Comparison of ENCODE assay signal across 21 cellular contexts in genomic region chr11:19817265-19817851, GRCh38.
A peak's percentile ranks its signal among the peaks of the same experiment; 100 is the strongest.
DNase-seq lines count a peak whose midpoint lies in the region; ATAC-seq and TF ChIP-seq lines count a peak whose summit lies in the region.
"Had no signal": no experiment of that assay in that cellular context is flagged by ENCODE, and none has a peak within 500 bp of the region (broad histone marks: within the 10 kb centered on the region; RNA-seq: fewer than 3 reads in every experiment).

No MANE protein-coding gene starts in this region.

- no peaks in the 10 kb centered on the region for H3K9me3 Mint-ChIP-seq in activated CD4-positive, alpha-beta T cell treated with anti-CD3 and anti-CD28 coated beads, Interleukin-2, amount 10 ng/mL, durations not matched to agents 7 days and 5 days

- ATAC-seq in thoracic aorta (ENCODE audit: insufficient number of reproducible peaks, low FRiP score, low read depth) (no peak), gastroesophageal sphincter (no peak)
- ATAC-seq: activated CD8-positive, alpha-beta memory T cell treated with anti-CD3 and anti-CD28 coated beads, Interleukin-2, amount 10 ng/mL, durations not matched to agents 7 days and 5 days had no signal

- POLR2A ChIA-PET in activated CD4-positive, alpha-beta T cell treated with anti-CD3 and anti-CD28 coated beads, Interleukin-2, amount 10 ng/mL, durations not matched to agents 7 days and 5 days (lab: Charles Lee), result no interaction called here

- peak overlapping the region; percentile 77 for H3K9ac ChIP-seq in iPS-20b (ENCODE audit: low read depth, low read length)

- H3K27me3 ChIP-seq in iPS-20b (ENCODE audit: insufficient read depth, low read length) (no peaks in the 10 kb centered on the region), thoracic aorta (replicated peaks; ENCODE audit: insufficient read depth) (no peaks in the 10 kb centered on the region), gastroesophageal sphincter (no peaks in the 10 kb centered on the region)

- H3K4me3 ChIP-seq in iPS-20b (ENCODE audit: low read length) (peak overlapping the region; percentile 56), thoracic aorta (no peak overlapping the region), gastroesophageal sphincter (no peak overlapping the region)
- H3K4me3 ChIP-seq: HAP-1 had no signal

- H3K36me3 ChIP-seq in iPS-20b (ENCODE audit: insufficient read depth, low read depth, low read length) (peaks cover 18% of the 10 kb centered on the region; the same call in 1 of the 2 replicates), thoracic aorta (no peaks in the 10 kb centered on the region), gastroesophageal sphincter (no peaks in the 10 kb centered on the region)
- H3K36me3 ChIP-seq: HAP-1 had no signal

- peaks cover 6% of the 10 kb centered on the region for H3K27me3 Mint-ChIP-seq in activated CD4-positive, alpha-beta T cell treated with anti-CD3 and anti-CD28 coated beads, Interleukin-2, amount 10 ng/mL, durations not matched to agents 7 days and 5 days
- H3K27me3 Mint-ChIP-seq: activated CD8-positive, alpha-beta memory T cell treated with anti-CD3 and anti-CD28 coated beads, Interleukin-2, amount 10 ng/mL, durations not matched to agents 7 days and 5 days had no signal

- TF ChIP-seq CTCF in thoracic aorta (IDR thresholded peaks at IDR 0.05) (no peak), gastroesophageal sphincter (IDR thresholded peaks at IDR 0.05) (no peak)

- H3K27ac Mint-ChIP-seq in activated CD4-positive, alpha-beta T cell treated with anti-CD3 and anti-CD28 coated beads, Interleukin-2, amount 10 ng/mL, durations not matched to agents 7 days and 5 days, result no peak overlapping the region
- H3K27ac Mint-ChIP-seq: activated CD8-positive, alpha-beta memory T cell treated with anti-CD3 and anti-CD28 coated beads, Interleukin-2, amount 10 ng/mL, durations not matched to agents 7 days and 5 days had no signal

- CTCF ChIA-PET in activated CD4-positive, alpha-beta T cell treated with anti-CD3 and anti-CD28 coated beads, Interleukin-2, amount 10 ng/mL, durations not matched to agents 7 days and 5 days (lab: Charles Lee), result no interaction called here

- 82 to 84% methylated on average over 4 to 6 of the region's 6 CpGs for WGBS in gastroesophageal sphincter (ENCODE audit: low coverage in 1 of 2), 2 donors

- H3K4me1 Mint-ChIP-seq in activated CD4-positive, alpha-beta T cell treated with anti-CD3 and anti-CD28 coated beads, Interleukin-2, amount 10 ng/mL, durations not matched to agents 7 days and 5 days, result no peaks in the 10 kb centered on the region
- H3K4me1 Mint-ChIP-seq: activated CD8-positive, alpha-beta memory T cell treated with anti-CD3 and anti-CD28 coated beads, Interleukin-2, amount 10 ng/mL, durations not matched to agents 7 days and 5 days had no signal

- H3K9me3 ChIP-seq in iPS-20b (ENCODE audit: insufficient read depth, low read depth, low read length) (no peaks in the 10 kb centered on the region), thoracic aorta (no peaks in the 10 kb centered on the region), gastroesophageal sphincter (no peaks in the 10 kb centered on the region)
- H3K9me3 ChIP-seq: HAP-1 had no signal

- no peaks in the 10 kb centered on the region for H3K36me3 Mint-ChIP-seq in activated CD4-positive, alpha-beta T cell treated with anti-CD3 and anti-CD28 coated beads, Interleukin-2, amount 10 ng/mL, durations not matched to agents 7 days and 5 days (ENCODE audit: low read depth)
- H3K36me3 Mint-ChIP-seq: activated CD8-positive, alpha-beta memory T cell treated with anti-CD3 and anti-CD28 coated beads, Interleukin-2, amount 10 ng/mL, durations not matched to agents 7 days and 5 days had no signal

- TF ChIP-seq POLR2A in gastroesophageal sphincter (IDR thresholded peaks at IDR 0.05), result no peak

- H3K27ac ChIP-seq in iPS-20b (ENCODE audit: low read length) (peak overlapping the region; percentile 86), thoracic aorta (peak overlapping the region; percentile 51 to 52), gastroesophageal sphincter (no peak overlapping the region)

- DNase-seq in DMS79 treated with DMSO at 0.1 percent for 48 hours (lab: John Stamatoyannopoulos, UW) (peak; percentile 22), DMS79 (lab: John Stamatoyannopoulos, UW) (no peak), NCI-H526 treated with DMSO at 0.1 percent for 48 hours (lab: John Stamatoyannopoulos, UW) (peak; percentile 89), thoracic aorta (ENCODE audit: low spot score) (no peak), AML-193 (lab: John Stamatoyannopoulos, UW) (no peak)
- DNase-seq in activated CD4-positive, alpha-beta T cell treated with anti-CD3 and anti-CD28 coated beads, Interleukin-2, amount 10 ng/mL, durations not matched to agents 7 days and 5 days, result no peak
- DNase-seq: activated CD4-positive, alpha-beta T cell treated with anti-CD3 and anti-CD28 coated beads for 4 hours; activated CD8-positive, alpha-beta memory T cell treated with anti-CD3 and anti-CD28 coated beads, Interleukin-2, amount 10 ng/mL, durations not matched to agents 7 days and 5 days; activated naive CD4-positive, alpha-beta T cell treated with anti-CD3 and anti-CD28 coated beads, Interleukin-2, amount 50 U/mL, for 16 hours; caudate nucleus; COR-L47; glutamatergic neuron; mammary epithelial cell; NCI-H1417 treated with DMSO at 0.1 percent for 48 hours; occipital lobe; SIG-M5; stimulated activated CD4-positive, alpha-beta T cell treated with anti-CD3 and anti-CD28 coated beads, Interleukin-2, amount 100 ng/mL, for 48 hours; stimulated activated naive CD4-positive, alpha-beta T cell had no signal

- H3K4me1 ChIP-seq in iPS-20b (ENCODE audit: insufficient read depth, low read length) (peaks cover 52% of the 10 kb centered on the region), thoracic aorta (ENCODE audit: control insufficient read depth in 1 of 2, low read depth in 2 of 2) (peaks cover 61 to 94% of the 10 kb centered on the region in 2 donors), gastroesophageal sphincter (peaks cover 4 to 80% (median 8%) of the 10 kb centered on the region in 3 donors)
- H3K4me1 ChIP-seq: HAP-1 had no signal

- no peak overlapping the region for H3K4me3 Mint-ChIP-seq in activated CD4-positive, alpha-beta T cell treated with anti-CD3 and anti-CD28 coated beads, Interleukin-2, amount 10 ng/mL, durations not matched to agents 7 days and 5 days
- H3K4me3 Mint-ChIP-seq: activated CD8-positive, alpha-beta memory T cell treated with anti-CD3 and anti-CD28 coated beads, Interleukin-2, amount 10 ng/mL, durations not matched to agents 7 days and 5 days had no signal

- TF ChIP-seq EP300 in gastroesophageal sphincter (IDR thresholded peaks at IDR 0.05), result no peak

Comparison
In these comparisons a context has a peak if more than half of its experiments do, and no peak if none do; other contexts are left out.
1. DNase-seq: peak in DMS79 treated with DMSO at 0.1 percent for 48 hours (single experiment) and NCI-H526 treated with DMSO at 0.1 percent for 48 hours (single experiment); none in DMS79 (single experiment), thoracic aorta (single experiment), AML-193 (0 of 2) and activated CD4-positive, alpha-beta T cell treated with anti-CD3 and anti-CD28 coated beads, Interleukin-2, amount 10 ng/mL, durations not matched to agents 7 days and 5 days (single experiment).
2. H3K27ac ChIP-seq: peak in iPS-20b (single experiment) and thoracic aorta (2 of 2); none in gastroesophageal sphincter (0 of 4).